Comparison of ENCODE assay signal across 8 cellular contexts in genomic region chr12:55996201-55996714, GRCh38. TPM values are rescaled to one million over a fixed set of nuclear protein-coding genes. Genes with fewer than 3 reads are reported as not detected.
DNase-seq lines count a peak whose midpoint lies in the region; ATAC-seq, FAIRE-seq and TF ChIP-seq lines count a peak whose summit lies in the region.

No MANE protein-coding gene starts in this region.

- peaks cover 6% of the 10 kb centered on the region for H3K79me2 ChIP-seq in astrocyte (ENCODE audit: insufficient read depth, low read length)

- H3K4me3 ChIP-seq in astrocyte (ENCODE audit: insufficient read depth, low read depth, low read length) (peak overlapping the region; percentile 85), retinal pigment epithelial cell (ENCODE audit: low read length) (peak overlapping the region; percentile 93)

- no peak overlapping the region for H3K27ac ChIP-seq in astrocyte (ENCODE audit: low read depth, low read length)

- H3K9me3 Mint-ChIP-seq in T-helper 2 cell treated with Interferon-gamma antibody and Interleukin-4, amounts not matched to agents 5 μg/mL and 100 μg/mL, for 36 hours: no peaks in the 10 kb centered on the region
- H3K9me3 Mint-ChIP-seq in astrocyte (ENCODE audit: unreplicated experiment): no peaks in the 10 kb centered on the region

- peaks cover 31% of the 10 kb centered on the region for H3K36me3 Mint-ChIP-seq in T-helper 2 cell treated with Interferon-gamma antibody and Interleukin-4, amounts not matched to agents 5 μg/mL and 100 μg/mL, for 36 hours (ENCODE audit: low read depth)
- peaks cover 9% of the 10 kb centered on the region for H3K36me3 Mint-ChIP-seq in astrocyte (ENCODE audit: low read depth, unreplicated experiment)

- FAIRE-seq in G401.6 (lab: Jason Lieb, UNC) (peak; percentile 92), astrocyte (lab: Jason Lieb, UNC) (no peak)

- H4K20me1 ChIP-seq in astrocyte (ENCODE audit: insufficient read depth, low read length): no peaks in the 10 kb centered on the region

- peak overlapping the region; percentile 87 for H3K4me3 Mint-ChIP-seq in T-helper 2 cell treated with Interferon-gamma antibody and Interleukin-4, amounts not matched to agents 5 μg/mL and 100 μg/mL, for 36 hours
- H3K4me3 Mint-ChIP-seq in astrocyte (ENCODE audit: unreplicated experiment): peak overlapping the region; percentile 94

- H2AFZ ChIP-seq in astrocyte (ENCODE audit: low read depth, low read length): no peak overlapping the region

- peak overlapping the region; percentile 85 for H3K9ac ChIP-seq in astrocyte (ENCODE audit: low read length)

- H3K27me3 ChIP-seq in astrocyte (ENCODE audit: insufficient read depth, low read length): no peaks in the 10 kb centered on the region

- peak overlapping the region; percentile 57 for H3K27ac Mint-ChIP-seq in T-helper 2 cell treated with Interferon-gamma antibody and Interleukin-4, amounts not matched to agents 5 μg/mL and 100 μg/mL, for 36 hours
- H3K27ac Mint-ChIP-seq in astrocyte (ENCODE audit: unreplicated experiment): peak overlapping the region; percentile 62

- DNase-seq in NCI-H128 (lab: John Stamatoyannopoulos, UW; ENCODE audit: unreplicated experiment) (peak; percentile 48), astrocyte (ENCODE audit: low read depth) (peak; percentile 18), hepatic stellate cell (ENCODE audit: low spot score) (peak; percentile 57), retinal pigment epithelial cell (ENCODE audit: low read depth) (no peak)
- DNase-seq in T-helper 2 cell treated with Interferon-gamma antibody and Interleukin-4, amounts not matched to agents 5 μg/mL and 100 μg/mL, for 36 hours (ENCODE audit: low spot score): peak; percentile 52

- H3K4me1 Mint-ChIP-seq in T-helper 2 cell treated with Interferon-gamma antibody and Interleukin-4, amounts not matched to agents 5 μg/mL and 100 μg/mL, for 36 hours (ENCODE audit: low read depth): peaks cover 32% of the 10 kb centered on the region
- no peaks in the 10 kb centered on the region for H3K4me1 Mint-ChIP-seq in astrocyte (ENCODE audit: low read depth, unreplicated experiment)

- no peaks in the 10 kb centered on the region for H3K27me3 Mint-ChIP-seq in T-helper 2 cell treated with Interferon-gamma antibody and Interleukin-4, amounts not matched to agents 5 μg/mL and 100 μg/mL, for 36 hours (ENCODE audit: low read depth)
- H3K27me3 Mint-ChIP-seq in astrocyte (ENCODE audit: low read depth, unreplicated experiment): no peaks in the 10 kb centered on the region

- peak overlapping the region; percentile 93 for H3K4me2 ChIP-seq in astrocyte (ENCODE audit: low read length)

- TF ChIP-seq CTCF in astrocyte (IDR thresholded peaks at IDR 0.05; ENCODE audit: insufficient read depth, low read depth, low read length): peak; percentile 94
- peak; percentile 86 for TF ChIP-seq CTCF in retinal pigment epithelial cell (conservative IDR thresholded peaks at IDR 0.05; ENCODE audit: low read depth, low read length)

- ATAC-seq in GM21723 (IDR thresholded peaks at IDR 0.05; ENCODE audit: unreplicated experiment): no peak
- no peak for ATAC-seq in HG02571 (IDR thresholded peaks at IDR 0.05; ENCODE audit: unreplicated experiment)

- H3K36me3 ChIP-seq in astrocyte (ENCODE audit: insufficient read depth, low read length): peaks cover 29% of the 10 kb centered on the region

- peaks cover 6% of the 10 kb centered on the region for H3K4me1 ChIP-seq in astrocyte (ENCODE audit: insufficient read depth, low read length)

- no peaks in the 10 kb centered on the region for H3K9me3 ChIP-seq in astrocyte (ENCODE audit: insufficient read depth, low read depth, low read length)

RNA-seq across cellular contexts. Expression of gene SUOX, which starts 0.8 kb away (rescaled TPM):
- 13.6 and 14.3 TPM in 2 replicates for total RNA-seq in astrocyte

RNA-seq across cellular contexts. Expression of gene RAB5B, which starts 22.4 kb away (rescaled TPM):
- total RNA-seq in astrocyte: 110 and 127 TPM in 2 replicates

RNA-seq across cellular contexts. Expression of gene IKZF4, which starts 24.6 kb away (rescaled TPM):
- 5.6 and 6.9 TPM in 2 replicates for total RNA-seq in astrocyte

RNA-seq across cellular contexts. Expression of gene CDK2, which starts 29.6 kb away (rescaled TPM):
- total RNA-seq in astrocyte: 37.8 and 44.3 TPM in 2 replicates

RNA-seq across cellular contexts. Expression of gene PMEL, which starts 30.4 kb away (rescaled TPM):
- total RNA-seq in astrocyte: 3.9 and 13.8 TPM in 2 replicates
